Comparison of ENCODE assay signal across 22 cellular contexts in genomic region chr1:110898734-110899457, GRCh38. TPM values are rescaled to one million over a fixed set of nuclear protein-coding genes. Genes with fewer than 3 reads are reported as not detected.
A peak's percentile ranks its signal among the peaks of the same experiment; 100 is the strongest.
DNase-seq lines count a peak whose midpoint lies in the region; ATAC-seq, FAIRE-seq and TF ChIP-seq lines count a peak whose summit lies in the region.
"Had no signal": no experiment of that assay in that cellular context is flagged by ENCODE, and none has a peak within 500 bp of the region (broad histone marks: within the 10 kb centered on the region; RNA-seq: fewer than 3 reads in every experiment).

No MANE protein-coding gene starts in this region.

- CTCF ChIA-PET in activated CD8-positive, alpha-beta memory T cell treated with anti-CD3 and anti-CD28 coated beads, Interleukin-2, amount 10 ng/mL, durations not matched to agents 7 days and 5 days (lab: Charles Lee), result no interaction called here

- no peak for TF ChIP-seq POLR2A in GM12892 (IDR thresholded peaks at IDR 0.05; ENCODE audit: low read depth, low read length)

- no peak overlapping the region for H3K4me3 Mint-ChIP-seq in activated CD8-positive, alpha-beta memory T cell treated with anti-CD3 and anti-CD28 coated beads, Interleukin-2, amount 10 ng/mL, durations not matched to agents 7 days and 5 days
- H3K4me3 Mint-ChIP-seq in activated naive CD8-positive, alpha-beta T cell, result no peak overlapping the region
- H3K4me3 Mint-ChIP-seq in natural killer cell treated with Interleukin-12 subunit alpha and Interleukin-12 subunit beta and Interleukin-15 and Interleukin-18, amount 100 ng/mL, for 72 hours, result no peak overlapping the region
- H3K4me3 Mint-ChIP-seq: dendritic cell treated with granulocyte-macrophage colony-stimulating factor and Interleukin-4, amounts not matched to agents 40 ng/mL and 50 ng/mL, for 4 days; H9 had no signal

- no peaks in the 10 kb centered on the region for H3K9me3 Mint-ChIP-seq in activated CD8-positive, alpha-beta memory T cell treated with anti-CD3 and anti-CD28 coated beads, Interleukin-2, amount 10 ng/mL, durations not matched to agents 7 days and 5 days (ENCODE audit: low read depth)
- peaks cover 4% of the 10 kb centered on the region for H3K9me3 Mint-ChIP-seq in activated naive CD8-positive, alpha-beta T cell (ENCODE audit: low read depth)
- H3K9me3 Mint-ChIP-seq in natural killer cell treated with Interleukin-12 subunit alpha and Interleukin-12 subunit beta and Interleukin-15 and Interleukin-18, amount 100 ng/mL, for 72 hours, result no peaks in the 10 kb centered on the region

- FAIRE-seq in GM12892 (lab: Jason Lieb, UNC), result peak; percentile 67
- FAIRE-seq: urothelium cell line had no signal

- H3K36me3 Mint-ChIP-seq in activated CD8-positive, alpha-beta memory T cell treated with anti-CD3 and anti-CD28 coated beads, Interleukin-2, amount 10 ng/mL, durations not matched to agents 7 days and 5 days, result peaks cover 90% of the 10 kb centered on the region
- H3K36me3 Mint-ChIP-seq in activated naive CD8-positive, alpha-beta T cell, result peaks cover 39% of the 10 kb centered on the region
- peaks cover 57% of the 10 kb centered on the region for H3K36me3 Mint-ChIP-seq in natural killer cell treated with Interleukin-12 subunit alpha and Interleukin-12 subunit beta and Interleukin-15 and Interleukin-18, amount 100 ng/mL, for 72 hours

- H3K27me3 Mint-ChIP-seq in activated CD8-positive, alpha-beta memory T cell treated with anti-CD3 and anti-CD28 coated beads, Interleukin-2, amount 10 ng/mL, durations not matched to agents 7 days and 5 days, result no peaks in the 10 kb centered on the region
- no peaks in the 10 kb centered on the region for H3K27me3 Mint-ChIP-seq in activated naive CD8-positive, alpha-beta T cell
- no peaks in the 10 kb centered on the region for H3K27me3 Mint-ChIP-seq in natural killer cell treated with Interleukin-12 subunit alpha and Interleukin-12 subunit beta and Interleukin-15 and Interleukin-18, amount 100 ng/mL, for 72 hours
- H3K27me3 Mint-ChIP-seq: dendritic cell treated with granulocyte-macrophage colony-stimulating factor and Interleukin-4, amounts not matched to agents 40 ng/mL and 50 ng/mL, for 4 days had no signal

- H3K4me1 Mint-ChIP-seq in activated CD8-positive, alpha-beta memory T cell treated with anti-CD3 and anti-CD28 coated beads, Interleukin-2, amount 10 ng/mL, durations not matched to agents 7 days and 5 days, result peaks cover 53% of the 10 kb centered on the region
- H3K4me1 Mint-ChIP-seq in activated naive CD8-positive, alpha-beta T cell (ENCODE audit: low read depth), result peaks cover 58% of the 10 kb centered on the region
- H3K4me1 Mint-ChIP-seq in natural killer cell treated with Interleukin-12 subunit alpha and Interleukin-12 subunit beta and Interleukin-15 and Interleukin-18, amount 100 ng/mL, for 72 hours (ENCODE audit: low read depth in 2 of 2), result peaks cover 65 to 69% of the 10 kb centered on the region in 2 donors
- H3K4me1 Mint-ChIP-seq: H9 had no signal

- ATAC-seq in activated CD8-positive, alpha-beta memory T cell treated with anti-CD3 and anti-CD28 coated beads, Interleukin-2, amount 10 ng/mL, durations not matched to agents 7 days and 5 days, result no peak
- ATAC-seq in natural killer cell treated with Interleukin-12 subunit alpha and Interleukin-12 subunit beta and Interleukin-15 and Interleukin-18, amount 100 ng/mL, for 72 hours, result peak in 1 of 2 donors; percentile 11
- ATAC-seq in HG02938 (IDR thresholded peaks at IDR 0.05; ENCODE audit: unreplicated experiment), result no peak
- ATAC-seq: right cardiac atrium had no signal

- H3K27ac Mint-ChIP-seq in activated CD8-positive, alpha-beta memory T cell treated with anti-CD3 and anti-CD28 coated beads, Interleukin-2, amount 10 ng/mL, durations not matched to agents 7 days and 5 days, result peak overlapping the region; percentile 25
- peak overlapping the region; percentile 91 for H3K27ac Mint-ChIP-seq in activated naive CD8-positive, alpha-beta T cell
- H3K27ac Mint-ChIP-seq in natural killer cell treated with Interleukin-12 subunit alpha and Interleukin-12 subunit beta and Interleukin-15 and Interleukin-18, amount 100 ng/mL, for 72 hours, result peak overlapping the region; percentile 48 to 91
- H3K27ac Mint-ChIP-seq: dendritic cell treated with granulocyte-macrophage colony-stimulating factor and Interleukin-4, amounts not matched to agents 40 ng/mL and 50 ng/mL, for 4 days; H9 had no signal

- no peak for DNase-seq in activated CD8-positive, alpha-beta memory T cell treated with anti-CD3 and anti-CD28 coated beads, Interleukin-2, amount 10 ng/mL, durations not matched to agents 7 days and 5 days
- no peak for DNase-seq in activated CD8-positive, alpha-beta memory T cell treated with anti-CD3 and anti-CD28 coated beads, Interleukin-2, amount 50 U/mL, for 48 hours
- no peak for DNase-seq in GM12892 (ENCODE audit: insufficient read length)
- no peak for DNase-seq in natural killer cell treated with Interleukin-12 subunit alpha and Interleukin-12 subunit beta and Interleukin-15 and Interleukin-18, amount 100 ng/mL, for 72 hours (ENCODE audit: low spot score)
- DNase-seq in NCI-H526 (lab: John Stamatoyannopoulos, UW), result no peak
- DNase-seq in stimulated activated naive CD4-positive, alpha-beta T cell (lab: John Stamatoyannopoulos, UW), result no peak
- DNase-seq: activated CD4-positive, alpha-beta T cell treated with anti-CD3 and anti-CD28 coated beads, Interleukin-2, amount 50 U/mL, for 48 hours; H9; kidney glomerular epithelial cell; MG63; NCI-H1417 treated with DMSO at 0.1 percent for 48 hours; NCI-H2107; NCI-H510A; ovary; right cardiac atrium; SIG-M5; stimulated activated CD4-positive, alpha-beta T cell treated with anti-CD3 and anti-CD28 coated beads, Interleukin-12 subunit alpha, Interleukin-12 subunit beta, amount 100 ng/mL, for 4 hours had no signal

RNA-seq across cellular contexts. Expression of gene CD53, which starts 25.9 kb away (rescaled TPM):
- 100 to 1,000 TPM; 403 to 439 TPM for total RNA-seq in activated CD8-positive, alpha-beta memory T cell treated with anti-CD3 and anti-CD28 coated beads, Interleukin-2, amount 10 ng/mL, durations not matched to agents 7 days and 5 days
- polyA plus RNA-seq in GM12892 (2012; ENCODE audit: missing spikeins), result 441 TPM
- total RNA-seq in natural killer cell treated with Interleukin-12 subunit alpha and Interleukin-12 subunit beta and Interleukin-15 and Interleukin-18, amount 100 ng/mL, for 72 hours, result 100 to 1,000 TPM; 357 to 897 TPM
- total RNA-seq: glomerular endothelial cell had no signal

Comparison
In these comparisons a context has a peak if more than half of its experiments do, and no peak if none do; other contexts are left out.
1. H3K27ac Mint-ChIP-seq: peak in every context shown above with its lines; median percentile 91 in activated naive CD8-positive, alpha-beta T cell; 70 in natural killer cell treated with Interleukin-12 subunit alpha and Interleukin-12 subunit beta and Interleukin-15 and Interleukin-18, amount 100 ng/mL, for 72 hours; 25 in activated CD8-positive, alpha-beta memory T cell treated with anti-CD3 and anti-CD28 coated beads, Interleukin-2, amount 10 ng/mL, durations not matched to agents 7 days and 5 days.